ENCODE assay signal across 14 cellular contexts in the genomic region with DNA sequence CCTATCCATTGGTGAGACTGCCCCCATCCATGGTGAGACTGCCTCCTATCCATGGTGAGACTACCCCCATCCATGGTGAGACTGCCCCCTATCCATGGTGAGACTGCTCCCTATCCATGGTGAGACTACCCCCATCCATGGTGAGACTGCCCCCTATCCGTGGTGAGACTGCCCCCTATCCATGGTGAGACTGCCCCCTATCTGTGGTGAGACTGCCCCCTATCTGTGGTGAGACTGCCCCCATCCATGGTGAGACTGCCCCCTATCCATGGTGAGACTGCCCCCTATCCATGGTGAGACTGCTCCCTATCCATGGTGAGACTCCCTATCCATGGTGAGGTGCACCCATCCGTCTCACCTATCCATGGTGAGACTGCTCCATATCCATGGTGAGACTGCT. TPM values are rescaled to one million over a fixed set of nuclear protein-coding genes. Genes with fewer than 3 reads are reported as not detected.
"Had no signal": no experiment of that assay in that cellular context is flagged by ENCODE, and none has a peak within 500 bp of the region (broad histone marks: within the 10 kb centered on the region; RNA-seq: fewer than 3 reads in every experiment).

No MANE protein-coding gene starts in this region.

RNA-seq across cellular contexts. Expression of gene LRIT3, which starts 27.6 kb away (rescaled TPM):
- total RNA-seq: activated T-helper 1 cell treated with anti-CD3 and anti-CD28 coated beads, Interleukin-12 subunit alpha, Interleukin-12 subunit beta, Interleukin-2, Interleukin-4 antibody, amounts not matched to agents 30 ng/mL and 10 ng/mL and 1 ng/mL, durations not matched to agents 14 hours and 24 hours and 36 hours; ascending aorta; cardiac septum had no signal

RNA-seq across cellular contexts. Expression of gene EGF, which starts 37.1 kb away (rescaled TPM):
- total RNA-seq: activated naive CD4-positive, alpha-beta T cell treated with anti-CD3 and anti-CD28 coated beads for 36 hours; activated naive CD4-positive, alpha-beta T cell treated with anti-CD3 and anti-CD28 coated beads, Interleukin-2, amount 50 U/mL, for 72 hours; activated naive CD8-positive, alpha-beta T cell treated with anti-CD3 and anti-CD28 coated beads for 36 hours; activated naive CD8-positive, alpha-beta T cell treated with anti-CD3 and anti-CD28 coated beads, Interleukin-2, amount 10 ng/mL, durations not matched to agents 7 days and 5 days; activated T-cell treated with anti-CD3 and anti-CD28 coated beads, Interleukin-2, amount 50 U/mL, for 72 hours; activated T-helper 1 cell treated with anti-CD3 and anti-CD28 coated beads, Interleukin-12 subunit alpha, Interleukin-12 subunit beta, Interleukin-2, Interleukin-4 antibody, amounts not matched to agents 30 ng/mL and 10 ng/mL and 1 ng/mL, durations not matched to agents 14 hours and 24 hours and 36 hours; activated T-helper 17 cell treated with anti-CD3 and anti-CD28 coated beads, Interleukin-2, amount 50 U/mL, for 72 hours; activated T-helper 2 cell treated with anti-CD3 and anti-CD28 coated beads, Interferon-gamma antibody, Interleukin-2, Interleukin-4, amounts not matched to agents 10 μg/mL and 5 μg/mL and 100 μg/mL, durations not matched to agents 14 hours and 24 hours and 36 hours; ascending aorta had no signal

RNA-seq across cellular contexts. Expression of gene RRH, which starts 47.8 kb away (rescaled TPM):
- total RNA-seq: activated naive CD4-positive, alpha-beta T cell treated with anti-CD3 and anti-CD28 coated beads for 36 hours; activated naive CD8-positive, alpha-beta T cell treated with anti-CD3 and anti-CD28 coated beads for 36 hours; activated naive CD8-positive, alpha-beta T cell treated with anti-CD3 and anti-CD28 coated beads, Interleukin-2, amount 10 ng/mL, durations not matched to agents 7 days and 5 days; ascending aorta; body of pancreas; cardiac muscle cell; chondrocyte had no signal
- polyA plus RNA-seq: aorta had no signal

RNA-seq across cellular contexts. Expression of gene GAR1, which starts 60.0 kb away (rescaled TPM):
- total RNA-seq: ascending aorta had no signal
